In genomic region chr3:156483961-156484787, GRCh38 we compare ENCODE assay signal across 7 cellular contexts.
DNase-seq lines count a peak whose midpoint lies in the region; ATAC-seq and TF ChIP-seq lines count a peak whose summit lies in the region.

No MANE protein-coding gene starts in this region.

- H3K4me2 ChIP-seq in PC-3 (ENCODE audit: low read length): peak overlapping the region; percentile 79

- peaks cover 24% of the 10 kb centered on the region for H3K4me1 Mint-ChIP-seq in activated T-helper 2 cell treated with anti-CD3 and anti-CD28 coated beads, Interferon-gamma antibody, Interleukin-2, Interleukin-4, amounts not matched to agents 10 μg/mL and 5 μg/mL and 100 μg/mL, durations not matched to agents 14 hours and 24 hours and 36 hours (ENCODE audit: low read depth)
- peaks cover 1% of the 10 kb centered on the region for H3K4me1 Mint-ChIP-seq in progenitor cell of endocrine pancreas (ENCODE audit: low read depth)

- H3K4me3 ChIP-seq in PC-3 (ENCODE audit: low read length) (peak overlapping the region; percentile 47), left ventricle myocardium inferior (no peak overlapping the region)

- peak overlapping the region; percentile 79 for H3K27ac ChIP-seq in PC-3 (ENCODE audit: low read length)
- H3K27ac ChIP-seq in left ventricle myocardium inferior (replicated peaks): peak overlapping the region; percentile 41

- peaks cover 24% of the 10 kb centered on the region for H3K27me3 Mint-ChIP-seq in activated T-helper 2 cell treated with anti-CD3 and anti-CD28 coated beads, Interferon-gamma antibody, Interleukin-2, Interleukin-4, amounts not matched to agents 10 μg/mL and 5 μg/mL and 100 μg/mL, durations not matched to agents 14 hours and 24 hours and 36 hours (ENCODE audit: low read depth)
- H3K27me3 Mint-ChIP-seq in progenitor cell of endocrine pancreas: no peaks in the 10 kb centered on the region

- no TSS peak for BruUV-seq in PC-3 (replicated peaks; lab: Mats Ljungman, UMichigan)

- ATAC-seq in GM19023 (IDR thresholded peaks at IDR 0.05; ENCODE audit: unreplicated experiment): peak; percentile 89
- peak; percentile 87 for ATAC-seq in HG03045 (IDR thresholded peaks at IDR 0.05; ENCODE audit: unreplicated experiment)
- peak; percentile 88 for ATAC-seq in PC-3

- no peaks in the 10 kb centered on the region for H3K79me2 ChIP-seq in PC-3 (ENCODE audit: low read length)

- peak overlapping the region; percentile 60 for H2AFZ ChIP-seq in PC-3 (ENCODE audit: low read length)

- peaks cover 6% of the 10 kb centered on the region for H3F3A ChIP-seq in PC-3 (ENCODE audit: low read length, unreplicated experiment)

- H3K27me3 ChIP-seq in PC-3 (ENCODE audit: low read length) (0 out of 2 replicates have a peak, but pooled peaks cover 2% of the 10 kb centered on the region), left ventricle myocardium inferior (ENCODE audit: low read depth) (no peaks in the 10 kb centered on the region)

- no peaks in the 10 kb centered on the region for H3K9me3 Mint-ChIP-seq in activated T-helper 2 cell treated with anti-CD3 and anti-CD28 coated beads, Interferon-gamma antibody, Interleukin-2, Interleukin-4, amounts not matched to agents 10 μg/mL and 5 μg/mL and 100 μg/mL, durations not matched to agents 14 hours and 24 hours and 36 hours
- no peaks in the 10 kb centered on the region for H3K9me3 Mint-ChIP-seq in progenitor cell of endocrine pancreas (ENCODE audit: low read depth)

- POLR2A ChIA-PET in PC-3 (lab: Charles Lee; ENCODE audit: unreplicated experiment): interaction anchor here (0.5 to 0.7 kb wide), 3 partner anchors 333 to 1229 kb away, joined by 3 to 5 read pairs (median 4); no protein-coding TSS in a partner anchor

- no peaks in the 10 kb centered on the region for H3K9me2 ChIP-seq in PC-3 (replicated peaks; ENCODE audit: low read length)

- no peaks in the 10 kb centered on the region for H3K36me3 ChIP-seq in PC-3 (ENCODE audit: low read depth, low read length)
- H3K36me3 ChIP-seq in left ventricle myocardium inferior: no peaks in the 10 kb centered on the region

- CTCF ChIA-PET in PC-3 (lab: Charles Lee): interaction anchor here (1.4 kb wide), 1 partner anchor 24 kb away, joined by 3 read pairs; no protein-coding TSS in a partner anchor

- TF ChIP-seq CTCF in PC-3 (conservative IDR thresholded peaks at IDR 0.05; ENCODE audit: low read depth, low read length) (no peak), left ventricle myocardium inferior (IDR thresholded peaks at IDR 0.05; ENCODE audit: borderline replicate concordance) (no peak), progenitor cell of endocrine pancreas (IDR thresholded peaks at IDR 0.05; ENCODE audit: unreplicated experiment) (no peak)

- DNase-seq in PC-3: peak; percentile 84
- peak; percentile 49 for DNase-seq in activated T-helper 2 cell treated with anti-CD3 and anti-CD28 coated beads, Interferon-gamma antibody, Interleukin-2, Interleukin-4, amounts not matched to agents 10 μg/mL and 5 μg/mL and 100 μg/mL, durations not matched to agents 14 hours and 24 hours and 36 hours (ENCODE audit: low spot score)
- no peak for DNase-seq in left ventricle myocardium inferior
- DNase-seq in stimulated activated CD4-positive, alpha-beta T cell treated with anti-CD3 and anti-CD28 coated beads, TNF-alpha, amount 100 ng/mL, for 24 hours (ENCODE audit: low read depth in 3 of 3): peak; percentile 10 to 31 (median 24)
- DNase-seq in progenitor cell of endocrine pancreas (ENCODE audit: low spot score, unreplicated experiment): no peak

- H4K20me1 ChIP-seq in PC-3 (ENCODE audit: low read length): no peaks in the 10 kb centered on the region

- intact Hi-C loops in PC-3 (cut with micrococcal nuclease): no loop called here
- intact Hi-C loops in activated T-helper 2 cell treated with anti-CD3 and anti-CD28 coated beads, Interferon-gamma antibody, Interleukin-2, Interleukin-4, amounts not matched to agents 10 μg/mL and 5 μg/mL and 100 μg/mL, durations not matched to agents 14 hours and 24 hours and 36 hours (cut with micrococcal nuclease): loop anchor here (1.0 to 5.0 kb wide), 6 partner anchors 23 to 645 kb away; partner anchors contain the start of gene SSR3
- intact Hi-C loops in left ventricle myocardium inferior (cut with micrococcal nuclease): no loop called here

- H3K4me1 ChIP-seq in PC-3 (ENCODE audit: insufficient read depth, low read length): peaks cover 24% of the 10 kb centered on the region
- H3K4me1 ChIP-seq in left ventricle myocardium inferior: peaks cover 13% of the 10 kb centered on the region

- H3K9me3 ChIP-seq in PC-3 (ENCODE audit: low read length): no peaks in the 10 kb centered on the region
- H3K9me3 ChIP-seq in left ventricle myocardium inferior (replicated peaks): no peaks in the 10 kb centered on the region

- H3K4me3 Mint-ChIP-seq in activated T-helper 2 cell treated with anti-CD3 and anti-CD28 coated beads, Interferon-gamma antibody, Interleukin-2, Interleukin-4, amounts not matched to agents 10 μg/mL and 5 μg/mL and 100 μg/mL, durations not matched to agents 14 hours and 24 hours and 36 hours (ENCODE audit: low read depth): peak overlapping the region; percentile 62
- H3K4me3 Mint-ChIP-seq in progenitor cell of endocrine pancreas (ENCODE audit: low read depth): no peak overlapping the region

- no peaks in the 10 kb centered on the region for H3K36me3 Mint-ChIP-seq in activated T-helper 2 cell treated with anti-CD3 and anti-CD28 coated beads, Interferon-gamma antibody, Interleukin-2, Interleukin-4, amounts not matched to agents 10 μg/mL and 5 μg/mL and 100 μg/mL, durations not matched to agents 14 hours and 24 hours and 36 hours (ENCODE audit: low read depth)
- H3K36me3 Mint-ChIP-seq in progenitor cell of endocrine pancreas (ENCODE audit: insufficient read depth): no peaks in the 10 kb centered on the region

- H3K27ac Mint-ChIP-seq in activated T-helper 2 cell treated with anti-CD3 and anti-CD28 coated beads, Interferon-gamma antibody, Interleukin-2, Interleukin-4, amounts not matched to agents 10 μg/mL and 5 μg/mL and 100 μg/mL, durations not matched to agents 14 hours and 24 hours and 36 hours: peak overlapping the region; percentile 86
- no peak overlapping the region for H3K27ac Mint-ChIP-seq in progenitor cell of endocrine pancreas

- H3K9ac ChIP-seq in PC-3 (ENCODE audit: low read length): peak overlapping the region; percentile 19

Comparison
In these comparisons a context has a peak if more than half of its experiments do, and no peak if none do; other contexts are left out.
1. DNase-seq: peak in PC-3 (single experiment), activated T-helper 2 cell treated with anti-CD3 and anti-CD28 coated beads, Interferon-gamma antibody, Interleukin-2, Interleukin-4, amounts not matched to agents 10 μg/mL and 5 μg/mL and 100 μg/mL, durations not matched to agents 14 hours and 24 hours and 36 hours (single experiment) and stimulated activated CD4-positive, alpha-beta T cell treated with anti-CD3 and anti-CD28 coated beads, TNF-alpha, amount 100 ng/mL, for 24 hours (3 of 3); none in left ventricle myocardium inferior (single experiment) and progenitor cell of endocrine pancreas (single experiment).
2. Peak in every context shown above with its lines, with median percentiles within 50 percentile points of each other: ATAC-seq.